ENCODE assay signal across 1 cellular context in genomic region chr22:41947181-41948080, GRCh38.
TF ChIP-seq lines count a peak whose summit lies in the region.

No MANE protein-coding gene starts in this region.

TF ChIP-seq in HepG2, 621 proteins besides CTCF, POLR2A, EP300 and RAD21 (continued from another document):
- TF ChIP-seq, protein P1, sequence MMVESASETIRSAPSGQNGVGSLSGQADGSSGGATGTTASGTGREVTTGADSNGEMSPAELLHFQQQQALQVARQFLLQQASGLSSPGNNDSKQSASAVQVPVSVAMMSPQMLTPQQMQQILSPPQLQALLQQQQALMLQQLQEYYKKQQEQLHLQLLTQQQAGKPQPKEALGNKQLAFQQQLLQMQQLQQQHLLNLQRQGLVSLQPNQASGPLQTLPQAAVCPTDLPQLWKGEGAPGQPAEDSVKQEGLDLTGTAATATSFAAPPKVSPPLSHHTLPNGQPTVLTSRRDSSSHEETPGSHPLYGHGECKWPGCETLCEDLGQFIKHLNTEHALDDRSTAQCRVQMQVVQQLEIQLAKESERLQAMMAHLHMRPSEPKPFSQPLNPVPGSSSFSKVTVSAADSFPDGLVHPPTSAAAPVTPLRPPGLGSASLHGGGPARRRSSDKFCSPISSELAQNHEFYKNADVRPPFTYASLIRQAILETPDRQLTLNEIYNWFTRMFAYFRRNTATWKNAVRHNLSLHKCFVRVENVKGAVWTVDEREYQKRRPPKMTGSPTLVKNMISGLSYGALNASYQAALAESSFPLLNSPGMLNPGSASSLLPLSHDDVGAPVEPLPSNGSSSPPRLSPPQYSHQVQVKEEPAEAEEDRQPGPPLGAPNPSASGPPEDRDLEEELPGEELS (CRISPR knock-in tag; IDR thresholded peaks at IDR 0.05) = no peak
- TF ChIP-seq MXD4 (CRISPR knock-in tag; IDR thresholded peaks at IDR 0.05) (no peak), HNRNPK (IDR thresholded peaks at IDR 0.05; ENCODE audit: low read depth, low read length, poor library complexity, severe bottlenecking) (no peak), GTF2F1 (IDR thresholded peaks at IDR 0.05; ENCODE audit: low read length) (no peak), ZNF572 (CRISPR knock-in tag; IDR thresholded peaks at IDR 0.05) (peak; percentile 16; the same call in 1 of the 2 replicates), SYNCRIP (IDR thresholded peaks at IDR 0.05; ENCODE audit: insufficient read depth, low read depth, low read length) (no peak), ETV5 (CRISPR knock-in tag; IDR thresholded peaks at IDR 0.05; ENCODE audit: borderline replicate concordance) (no peak), ZNF382 (CRISPR knock-in tag; IDR thresholded peaks at IDR 0.05; ENCODE audit: borderline replicate concordance) (no peak), KLF9 (CRISPR knock-in tag; IDR thresholded peaks at IDR 0.05; ENCODE audit: low read depth) (no peak), FOXO4 (CRISPR knock-in tag; conservative IDR thresholded peaks at IDR 0.05) (0 out of 2 replicates have a peak, but pooled peaks have one; percentile 5), ZBTB37 (CRISPR knock-in tag; IDR thresholded peaks at IDR 0.05) (no peak), NCOA1 (CRISPR knock-in tag; IDR thresholded peaks at IDR 0.05) (no peak), SKIL (CRISPR knock-in tag; IDR thresholded peaks at IDR 0.05; ENCODE audit: borderline replicate concordance) (no peak), MATR3 (CRISPR knock-in tag; IDR thresholded peaks at IDR 0.05) (no peak), HES4 (CRISPR knock-in tag; IDR thresholded peaks at IDR 0.05; ENCODE audit: borderline replicate concordance) (no peak), ZNF446 (CRISPR knock-in tag; IDR thresholded peaks at IDR 0.05) (no peak), SIX1 (CRISPR knock-in tag; IDR thresholded peaks at IDR 0.05; ENCODE audit: borderline replicate concordance) (no peak), GFI1 (CRISPR knock-in tag; IDR thresholded peaks at IDR 0.05; ENCODE audit: borderline replicate concordance) (no peak), ATAD3A (CRISPR knock-in tag; IDR thresholded peaks at IDR 0.05) (no peak), USF2 (IDR thresholded peaks at IDR 0.05; ENCODE audit: low read depth, low read length) (no peak), USF2 (CRISPR knock-in tag; IDR thresholded peaks at IDR 0.05; ENCODE audit: borderline replicate concordance) (peak; percentile 24; the same call in 1 of the 2 replicates), CC2D1A (CRISPR knock-in tag; IDR thresholded peaks at IDR 0.05) (0 out of 2 replicates have a peak, but pooled peaks have one; percentile 52), CREBL2 (CRISPR knock-in tag; IDR thresholded peaks at IDR 0.05; ENCODE audit: borderline replicate concordance) (no peak), TBX3 (IDR thresholded peaks at IDR 0.05; ENCODE audit: borderline replicate concordance) (no peak), ZNF660 (CRISPR knock-in tag; IDR thresholded peaks at IDR 0.05; ENCODE audit: borderline replicate concordance, low read depth) (no peak), ZFP62 (CRISPR knock-in tag; IDR thresholded peaks at IDR 0.05) (no peak), ZNF251 (CRISPR knock-in tag; IDR thresholded peaks at IDR 0.05) (0 out of 2 replicates have a peak, but pooled peaks have one; percentile 23)
- TF ChIP-seq, protein P2, sequence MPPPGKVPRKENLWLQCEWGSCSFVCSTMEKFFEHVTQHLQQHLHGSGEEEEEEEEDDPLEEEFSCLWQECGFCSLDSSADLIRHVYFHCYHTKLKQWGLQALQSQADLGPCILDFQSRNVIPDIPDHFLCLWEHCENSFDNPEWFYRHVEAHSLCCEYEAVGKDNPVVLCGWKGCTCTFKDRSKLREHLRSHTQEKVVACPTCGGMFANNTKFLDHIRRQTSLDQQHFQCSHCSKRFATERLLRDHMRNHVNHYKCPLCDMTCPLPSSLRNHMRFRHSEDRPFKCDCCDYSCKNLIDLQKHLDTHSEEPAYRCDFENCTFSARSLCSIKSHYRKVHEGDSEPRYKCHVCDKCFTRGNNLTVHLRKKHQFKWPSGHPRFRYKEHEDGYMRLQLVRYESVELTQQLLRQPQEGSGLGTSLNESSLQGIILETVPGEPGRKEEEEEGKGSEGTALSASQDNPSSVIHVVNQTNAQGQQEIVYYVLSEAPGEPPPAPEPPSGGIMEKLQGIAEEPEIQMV (CRISPR knock-in tag; IDR thresholded peaks at IDR 0.05; ENCODE audit: low read depth) = no peak
- TF ChIP-seq, protein P3, sequence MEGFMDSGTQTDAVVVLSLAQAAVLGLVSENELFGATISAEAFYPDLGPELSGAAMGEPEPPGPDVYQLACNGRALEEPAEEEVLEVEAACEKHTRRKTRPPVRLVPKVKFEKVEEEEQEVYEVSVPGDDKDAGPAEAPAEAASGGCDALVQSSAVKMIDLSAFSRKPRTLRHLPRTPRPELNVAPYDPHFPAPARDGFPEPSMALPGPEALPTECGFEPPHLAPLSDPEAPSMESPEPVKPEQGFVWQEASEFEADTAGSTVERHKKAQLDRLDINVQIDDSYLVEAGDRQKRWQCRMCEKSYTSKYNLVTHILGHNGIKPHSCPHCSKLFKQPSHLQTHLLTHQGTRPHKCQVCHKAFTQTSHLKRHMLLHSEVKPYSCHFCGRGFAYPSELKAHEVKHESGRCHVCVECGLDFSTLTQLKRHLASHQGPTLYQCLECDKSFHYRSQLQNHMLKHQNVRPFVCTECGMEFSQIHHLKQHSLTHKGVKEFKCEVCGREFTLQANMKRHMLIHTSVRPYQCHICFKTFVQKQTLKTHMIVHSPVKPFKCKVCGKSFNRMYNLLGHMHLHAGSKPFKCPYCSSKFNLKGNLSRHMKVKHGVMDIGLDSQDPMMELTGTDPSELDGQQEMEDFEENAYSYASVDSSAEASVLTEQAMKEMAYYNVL (CRISPR knock-in tag; IDR thresholded peaks at IDR 0.05; ENCODE audit: borderline replicate concordance) = no peak
